Comparison of ENCODE assay signal across 2 cellular contexts in genomic region chr6:2197984-2198383, GRCh38.
TF ChIP-seq lines count a peak whose summit lies in the region.

No MANE protein-coding gene starts in this region.

TF ChIP-seq in IMR-90, 13 proteins besides CTCF, POLR2A, EP300 and RAD21:
- TF ChIP-seq MAZ (IDR thresholded peaks at IDR 0.05; ENCODE audit: borderline replicate concordance, low read depth, low read length) = peak; percentile 38; the same call in 1 of the 2 replicates
- TF ChIP-seq MXI1 (IDR thresholded peaks at IDR 0.05; ENCODE audit: borderline replicate concordance, low read depth, low read length) = no peak

TF ChIP-seq in endothelial cell of umbilical vein, 7 proteins besides CTCF, POLR2A, EP300 and RAD21:
- TF ChIP-seq MAX (IDR thresholded peaks at IDR 0.05; ENCODE audit: insufficient read depth, insufficient read length) = no peak
- TF ChIP-seq GATA2 (IDR thresholded peaks at IDR 0.05; ENCODE audit: insufficient read depth, insufficient read length, low read depth, low read length) = no peak
- TF ChIP-seq EZH2 (IDR thresholded peaks at IDR 0.05; ENCODE audit: borderline replicate concordance, low read depth, low read length, severe bottlenecking) = no peak
- TF ChIP-seq JUN (IDR thresholded peaks at IDR 0.05; ENCODE audit: borderline replicate concordance, insufficient read depth, insufficient read length, low read depth) = no peak
- TF ChIP-seq MYC (IDR thresholded peaks at IDR 0.05; ENCODE audit: low read depth, low read length) = no peak
- no peak for TF ChIP-seq FOS (IDR thresholded peaks at IDR 0.05; ENCODE audit: borderline replicate concordance, insufficient read depth, low read length)
- TF ChIP-seq POLR2AphosphoS5 (IDR thresholded peaks at IDR 0.05; ENCODE audit: insufficient read depth, low read depth, low read length) = no peak
